In genomic region chr18:44771957-44772917, GRCh38 we compare ENCODE assay signal across 1 cellular context.
TF ChIP-seq lines count a peak whose summit lies in the region.

No MANE protein-coding gene starts in this region.

TF ChIP-seq in HepG2, 621 proteins besides CTCF, POLR2A, EP300 and RAD21 (continued from another document and continues in another):
- TF ChIP-seq ZBTB43 (CRISPR knock-in tag; conservative IDR thresholded peaks at IDR 0.05): no peak
- no peak for TF ChIP-seq FOXJ3 (CRISPR knock-in tag; IDR thresholded peaks at IDR 0.05; ENCODE audit: borderline replicate concordance)
- TF ChIP-seq ARHGAP35 (CRISPR knock-in tag; IDR thresholded peaks at IDR 0.05; ENCODE audit: borderline replicate concordance): no peak
- peak; percentile 12; the same call in 1 of the 2 replicates for TF ChIP-seq MAX (IDR thresholded peaks at IDR 0.05)
- TF ChIP-seq RARG (CRISPR knock-in tag; IDR thresholded peaks at IDR 0.05; ENCODE audit: low read depth): no peak
- no peak for TF ChIP-seq XRCC5 (optimal IDR thresholded peaks at IDR 0.05; ENCODE audit: low read length)
- TF ChIP-seq ERF (CRISPR knock-in tag; IDR thresholded peaks at IDR 0.05): peak; percentile 39; the same call in 1 of the 2 replicates
- TF ChIP-seq ZNF503 (CRISPR knock-in tag; IDR thresholded peaks at IDR 0.05): peak; percentile 29; the same call in 1 of the 2 replicates
- TF ChIP-seq ZNF839 (CRISPR knock-in tag; IDR thresholded peaks at IDR 0.05; ENCODE audit: borderline replicate concordance): no peak
- TF ChIP-seq MNT (IDR thresholded peaks at IDR 0.05): no peak
- no peak for TF ChIP-seq ZBTB21 (CRISPR knock-in tag; IDR thresholded peaks at IDR 0.05)
- TF ChIP-seq CREM (IDR thresholded peaks at IDR 0.05): peak; percentile 49
- no peak for TF ChIP-seq CREM (CRISPR knock-in tag; IDR thresholded peaks at IDR 0.05)
- 0 out of 2 replicates have a peak, but pooled peaks have one; percentile 42 for TF ChIP-seq ZNF33A (CRISPR knock-in tag; IDR thresholded peaks at IDR 0.05; ENCODE audit: borderline replicate concordance)
- no peak for TF ChIP-seq GATA4 (IDR thresholded peaks at IDR 0.05; ENCODE audit: borderline replicate concordance, low read depth)
- 0 out of 2 replicates have a peak, but pooled peaks have one; percentile 51 for TF ChIP-seq RCOR2 (CRISPR knock-in tag; IDR thresholded peaks at IDR 0.05)
- no peak for TF ChIP-seq ARNT (IDR thresholded peaks at IDR 0.05)
- no peak for TF ChIP-seq ZBTB40 (IDR thresholded peaks at IDR 0.05)
- TF ChIP-seq ZBTB40 (CRISPR knock-in tag; IDR thresholded peaks at IDR 0.05): no peak
- peak; percentile 75; the same call in 1 of the 2 replicates for TF ChIP-seq AHDC1 (CRISPR knock-in tag; IDR thresholded peaks at IDR 0.05; ENCODE audit: borderline replicate concordance)
- TF ChIP-seq ZNF382 (CRISPR knock-in tag; IDR thresholded peaks at IDR 0.05; ENCODE audit: borderline replicate concordance): no peak
- no peak for TF ChIP-seq CREB1 (IDR thresholded peaks at IDR 0.05)
- peak; percentile 38; the same call in 1 of the 2 replicates for TF ChIP-seq CREB1 (CRISPR knock-in tag; IDR thresholded peaks at IDR 0.05)
- TF ChIP-seq GMEB1 (CRISPR knock-in tag; IDR thresholded peaks at IDR 0.05; ENCODE audit: borderline replicate concordance): no peak
- TF ChIP-seq NR3C1 (CRISPR knock-in tag; IDR thresholded peaks at IDR 0.05): no peak
- no peak for TF ChIP-seq ZBTB33 (CRISPR knock-in tag; IDR thresholded peaks at IDR 0.05)
- peak; percentile 43; the same call in 1 of the 2 replicates for TF ChIP-seq ZMYM2 (CRISPR knock-in tag; IDR thresholded peaks at IDR 0.05)
- no peak for TF ChIP-seq SMARCE1 (IDR thresholded peaks at IDR 0.05; ENCODE audit: borderline replicate concordance)
- TF ChIP-seq TCF7 (IDR thresholded peaks at IDR 0.05; ENCODE audit: low read depth): peak; percentile 66; the same call in 1 of the 2 replicates
- TF ChIP-seq KAT2B (IDR thresholded peaks at IDR 0.05; ENCODE audit: borderline replicate concordance, low read depth, low read length): no peak
- TF ChIP-seq MTA3 (CRISPR knock-in tag; IDR thresholded peaks at IDR 0.05): no peak
